In genomic region chr15:36996121-36996520, GRCh38 we compare ENCODE assay signal across 19 cellular contexts.
"Had no signal": no experiment of that assay in that cellular context is flagged by ENCODE, and none has a peak within 500 bp of the region (broad histone marks: within the 10 kb centered on the region; RNA-seq: fewer than 3 reads in every experiment).

No MANE protein-coding gene starts in this region.

- H3K4me1 ChIP-seq: pancreas, right lobe of liver, tibial nerve had no signal

- H3K36me3 Mint-ChIP-seq: immature natural killer cell; naive thymus-derived CD8-positive, alpha-beta T cell; stimulated activated effector memory CD8-positive, alpha-beta T cell treated with anti-CD3 and anti-CD28 coated beads, Interleukin-12 subunit alpha, Interleukin-12 subunit beta, amount 100 ng/mL, for 72 hours had no signal

- H3K27ac Mint-ChIP-seq: immature natural killer cell; naive thymus-derived CD8-positive, alpha-beta T cell; stimulated activated effector memory CD8-positive, alpha-beta T cell treated with anti-CD3 and anti-CD28 coated beads, Interleukin-12 subunit alpha, Interleukin-12 subunit beta, amount 100 ng/mL, for 72 hours; stimulated activated naive CD8-positive, alpha-beta T cell treated with anti-CD3 and anti-CD28 coated beads, Interleukin-15, Interleukin-2, amounts not matched to agents 100 ng/mL and 50 ng/mL, for 24 hours had no signal

- H3K27me3 Mint-ChIP-seq: progenitor cell of endocrine pancreas; stimulated activated naive CD8-positive, alpha-beta T cell treated with anti-CD3 and anti-CD28 coated beads, Interleukin-15, Interleukin-2, amounts not matched to agents 100 ng/mL and 50 ng/mL, for 24 hours had no signal

- DNase-seq: central memory CD4-positive, alpha-beta T cell; dorsolateral prefrontal cortex; effector CD8-positive, alpha-beta T cell; foreskin melanocyte; immature natural killer cell; mesendoderm; naive thymus-derived CD8-positive, alpha-beta T cell; occipital lobe; pancreas; right lobe of liver; stimulated activated CD4-positive, alpha-beta T cell treated with anti-CD3 and anti-CD28 coated beads, Interleukin-4, amount 100 ng/mL, for 1 hour; stimulated activated CD8-positive, alpha-beta memory T cell treated with anti-CD3 and anti-CD28 coated beads, Interleukin-4, amount 100 ng/mL, for 48 hours; testis had no signal

- ATAC-seq: naive thymus-derived CD8-positive, alpha-beta T cell; pancreas; stimulated activated effector memory CD8-positive, alpha-beta T cell treated with anti-CD3 and anti-CD28 coated beads, Interleukin-12 subunit alpha, Interleukin-12 subunit beta, amount 100 ng/mL, for 72 hours had no signal

- H3K4me1 Mint-ChIP-seq: immature natural killer cell; naive thymus-derived CD8-positive, alpha-beta T cell; stimulated activated effector memory CD8-positive, alpha-beta T cell treated with anti-CD3 and anti-CD28 coated beads, Interleukin-12 subunit alpha, Interleukin-12 subunit beta, amount 100 ng/mL, for 72 hours had no signal

- H3K9me3 ChIP-seq: pancreas, right lobe of liver, testis, tibial nerve had no signal

- FAIRE-seq: keratinocyte, pancreas had no signal

- H3K4me3 ChIP-seq: coronary artery, dorsolateral prefrontal cortex, pancreas, right lobe of liver, testis, tibial nerve had no signal

- H3K4me3 Mint-ChIP-seq: immature natural killer cell; naive thymus-derived CD8-positive, alpha-beta T cell; stimulated activated effector memory CD8-positive, alpha-beta T cell treated with anti-CD3 and anti-CD28 coated beads, Interleukin-12 subunit alpha, Interleukin-12 subunit beta, amount 100 ng/mL, for 72 hours; stimulated activated naive CD8-positive, alpha-beta T cell treated with anti-CD3 and anti-CD28 coated beads, Interleukin-15, Interleukin-2, amounts not matched to agents 100 ng/mL and 50 ng/mL, for 24 hours had no signal

- H3K27me3 ChIP-seq: dorsolateral prefrontal cortex, pancreas, right lobe of liver, testis, tibial nerve had no signal

- H3K27ac ChIP-seq: coronary artery, dorsolateral prefrontal cortex, pancreas, right lobe of liver, testis, tibial nerve had no signal

- H3K36me3 ChIP-seq: pancreas, right lobe of liver, tibial nerve had no signal
